In genomic region chr22:49966041-49966715, GRCh38 we compare ENCODE assay signal across 10 cellular contexts. TPM values are rescaled to one million over a fixed set of nuclear protein-coding genes. Genes with fewer than 3 reads are reported as not detected.
DNase-seq lines count a peak whose midpoint lies in the region; ATAC-seq and TF ChIP-seq lines count a peak whose summit lies in the region.
"Had no signal": no experiment of that assay in that cellular context is flagged by ENCODE, and none has a peak within 500 bp of the region (broad histone marks: within the 10 kb centered on the region; RNA-seq: fewer than 3 reads in every experiment).

No MANE protein-coding gene starts in this region.

- H3K27me3 ChIP-seq in effector memory CD4-positive, alpha-beta T cell (replicated peaks; ENCODE audit: control insufficient read depth, insufficient read depth, low read length, poor library complexity, severe bottlenecking), result no peaks in the 10 kb centered on the region
- peaks cover 31% of the 10 kb centered on the region for H3K27me3 ChIP-seq in neutrophil

- ATAC-seq in Right ventricle myocardium superior (ENCODE audit: poor library complexity) (no peak), Right ventricle myocardium inferior (no peak), GM18520 (IDR thresholded peaks at IDR 0.05; ENCODE audit: unreplicated experiment) (no peak)

- intact Hi-C loops in Right ventricle myocardium superior (cut with DNase I) (no loop called here), Right ventricle myocardium inferior (cut with DNase I) (no loop called here)

- no peak overlapping the region for H3K4me3 ChIP-seq in effector memory CD4-positive, alpha-beta T cell (ENCODE audit: insufficient read depth, low read depth, low read length, poor library complexity, severe bottlenecking)
- H3K4me3 ChIP-seq in neutrophil (ENCODE audit: low read depth in 1 of 2, low read length in 1 of 2), result peak overlapping the region; percentile 49 to 53

- H3K4me1 ChIP-seq in effector memory CD4-positive, alpha-beta T cell (ENCODE audit: control insufficient read depth, insufficient read depth, low read length, poor library complexity, severe bottlenecking), result peaks cover 35% of the 10 kb centered on the region
- peaks cover 69 to 77% of the 10 kb centered on the region in 2 experiments for H3K4me1 ChIP-seq in neutrophil (ENCODE audit: control insufficient read depth in 1 of 2, insufficient read depth in 1 of 2, low read depth in 1 of 2, low read length in 1 of 2)

- TF ChIP-seq CTCF in neutrophil (IDR thresholded peaks at IDR 0.05), result no peak

- H3K36me3 ChIP-seq in effector memory CD4-positive, alpha-beta T cell (ENCODE audit: control insufficient read depth, insufficient read depth, low read length), result peaks cover 17% of the 10 kb centered on the region
- peaks cover 46% of the 10 kb centered on the region for H3K36me3 ChIP-seq in neutrophil

- no peaks in the 10 kb centered on the region for H3K9me3 ChIP-seq in effector memory CD4-positive, alpha-beta T cell (ENCODE audit: control insufficient read depth, low read length)
- no peaks in the 10 kb centered on the region for H3K9me3 ChIP-seq in neutrophil
- H3K9me3 ChIP-seq: Caco-2 had no signal

- DNase-seq in Right ventricle myocardium superior (peak; percentile 50), Right ventricle myocardium inferior (ENCODE audit: missing footprints) (no peak), cerebellar nuclear complex (lab: John Stamatoyannopoulos, UW) (no peak), kidney glomerular epithelial cell (lab: John Stamatoyannopoulos, UW) (no peak), NCI-H1436 (lab: John Stamatoyannopoulos, UW) (no peak)
- no peak for DNase-seq in effector memory CD4-positive, alpha-beta T cell

- peak overlapping the region; percentile 25 for H3K27ac ChIP-seq in effector memory CD4-positive, alpha-beta T cell (ENCODE audit: insufficient read depth, low read length, poor library complexity, severe bottlenecking)
- H3K27ac ChIP-seq in neutrophil, result peak overlapping the region; percentile 98

RNA-seq across cellular contexts. Expression of gene PIM3, which starts 5.6 kb away (rescaled TPM):
- total RNA-seq in Right ventricle myocardium superior (61.5 TPM), Right ventricle myocardium inferior (56.9 TPM)

RNA-seq across cellular contexts. Expression of gene IL17REL, which starts 46.4 kb away (rescaled TPM):
- not detected for total RNA-seq in Right ventricle myocardium superior
- total RNA-seq in Right ventricle myocardium inferior, result not detected
- total RNA-seq: Caco-2, dermis microvascular lymphatic vessel endothelial cell had no signal

RNA-seq across cellular contexts. Expression of gene CRELD2, which starts 47.7 kb away (rescaled TPM):
- total RNA-seq in Right ventricle myocardium superior (22.1 TPM), Right ventricle myocardium inferior (30.6 TPM)

RNA-seq across cellular contexts. Expression of gene ALG12, which starts 47.9 kb away (rescaled TPM):
- total RNA-seq in Right ventricle myocardium superior (13.8 TPM), Right ventricle myocardium inferior (16.4 TPM)
